ENCODE assay signal across 15 cellular contexts in the genomic region with DNA sequence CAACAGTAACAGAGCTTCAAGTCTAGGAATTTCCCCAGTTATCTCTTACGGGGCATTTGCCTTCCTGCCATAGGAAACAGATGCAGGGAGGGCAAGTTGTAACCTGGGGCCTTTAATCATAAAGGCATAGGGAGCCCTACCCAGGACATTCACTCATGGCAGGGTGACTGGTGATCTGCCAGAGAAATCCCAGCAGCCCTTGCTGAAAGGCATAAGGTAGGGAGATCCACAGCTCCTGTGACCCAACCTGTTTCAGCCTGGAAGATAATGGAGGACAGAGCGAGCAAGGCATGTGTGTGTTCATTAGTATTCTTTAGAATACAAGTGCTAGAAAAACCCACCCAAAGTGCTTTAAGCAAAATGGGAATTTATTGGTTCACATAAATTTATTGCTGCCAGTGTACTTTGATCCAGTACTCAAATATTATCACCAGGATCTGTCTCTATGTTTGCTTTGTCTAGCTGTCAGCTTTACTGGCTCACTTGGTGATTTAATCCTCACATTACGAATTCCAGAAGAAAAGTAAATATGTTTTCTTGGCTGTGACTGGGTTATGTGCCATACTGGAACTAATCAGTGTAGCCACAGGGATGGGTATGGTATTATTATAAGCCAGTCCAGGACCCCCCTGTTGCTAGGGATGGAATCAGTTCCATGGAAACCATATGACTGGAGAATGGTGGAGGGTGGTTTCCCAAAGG. TPM values are rescaled to one million over a fixed set of nuclear protein-coding genes. Genes with fewer than 3 reads are reported as not detected.
A peak's percentile ranks its signal among the peaks of the same experiment; 100 is the strongest.
DNase-seq lines count a peak whose midpoint lies in the region; ATAC-seq, FAIRE-seq and TF ChIP-seq lines count a peak whose summit lies in the region.
"Had no signal": no experiment of that assay in that cellular context is flagged by ENCODE, and none has a peak within 500 bp of the region (broad histone marks: within the 10 kb centered on the region; RNA-seq: fewer than 3 reads in every experiment).

No MANE protein-coding gene starts in this region.

- CTCF ChIA-PET in RWPE1 (lab: Yijun Ruan, JAX), result interaction anchor here (0.6 kb wide), 1 partner anchor 76 kb away, joined by 3 read pairs; no protein-coding TSS in a partner anchor
- CTCF ChIA-PET in activated CD8-positive, alpha-beta memory T cell treated with anti-CD3 and anti-CD28 coated beads, Interleukin-2, amount 10 ng/mL, durations not matched to agents 7 days and 5 days (lab: Charles Lee), result no interaction called here

- no peaks in the 10 kb centered on the region for H3K27me3 Mint-ChIP-seq in GM23338 (ENCODE audit: insufficient read depth, low read depth, poor library complexity)
- H3K27me3 Mint-ChIP-seq in activated CD8-positive, alpha-beta memory T cell treated with anti-CD3 and anti-CD28 coated beads, Interleukin-2, amount 10 ng/mL, durations not matched to agents 7 days and 5 days, result no peaks in the 10 kb centered on the region
- H3K27me3 Mint-ChIP-seq: stimulated activated naive CD8-positive, alpha-beta T cell treated with anti-CD3 and anti-CD28 coated beads, Interleukin-15, Interleukin-2, amounts not matched to agents 100 ng/mL and 50 ng/mL, for 24 hours had no signal

- H3K9me3 Mint-ChIP-seq in GM23338, result no peaks in the 10 kb centered on the region
- H3K9me3 Mint-ChIP-seq in activated CD8-positive, alpha-beta memory T cell treated with anti-CD3 and anti-CD28 coated beads, Interleukin-2, amount 10 ng/mL, durations not matched to agents 7 days and 5 days (ENCODE audit: low read depth), result no peaks in the 10 kb centered on the region
- H3K9me3 Mint-ChIP-seq: activated T-cell treated with anti-CD3 and anti-CD28 coated beads, Interleukin-2, amount 50 U/mL, for 4 hours had no signal

- no peaks in the 10 kb centered on the region for H3K9me2 ChIP-seq in GM23338 (ENCODE audit: insufficient read depth)

- H3K79me2 ChIP-seq in GM23338 (replicated peaks; ENCODE audit: insufficient read depth) (no peaks in the 10 kb centered on the region), keratinocyte (ENCODE audit: control insufficient read depth, insufficient read depth, low read length) (no peaks in the 10 kb centered on the region)

- peak overlapping the region; percentile 26 for H3K9ac ChIP-seq in keratinocyte (ENCODE audit: control insufficient read depth, extremely low read depth, insufficient read depth, low read length)

- no peak overlapping the region for H3K4me3 ChIP-seq in GM23338
- H3K4me3 ChIP-seq in keratinocyte (ENCODE audit: control insufficient read depth in 2 of 3, extremely low read depth in 1 of 3, insufficient read depth in 2 of 3, low read depth in 1 of 3, low read length in 3 of 3), result no peak overlapping the region
- H3K4me3 ChIP-seq: heart right ventricle, K562, lung, psoas muscle had no signal

- peak; percentile 92 for FAIRE-seq in keratinocyte (lab: Jason Lieb, UNC)
- FAIRE-seq: K562 had no signal

- H4K20me1 ChIP-seq in GM23338 (replicated peaks; ENCODE audit: insufficient read depth) (no peaks in the 10 kb centered on the region), keratinocyte (ENCODE audit: control insufficient read depth, extremely low read depth, insufficient read depth, low read length) (no peaks in the 10 kb centered on the region)

- no peaks in the 10 kb centered on the region for H3K4me1 Mint-ChIP-seq in GM23338
- H3K4me1 Mint-ChIP-seq in activated CD8-positive, alpha-beta memory T cell treated with anti-CD3 and anti-CD28 coated beads, Interleukin-2, amount 10 ng/mL, durations not matched to agents 7 days and 5 days, result no peaks in the 10 kb centered on the region

- H3K27ac Mint-ChIP-seq in GM23338, result no peak overlapping the region
- H3K27ac Mint-ChIP-seq in activated CD8-positive, alpha-beta memory T cell treated with anti-CD3 and anti-CD28 coated beads, Interleukin-2, amount 10 ng/mL, durations not matched to agents 7 days and 5 days, result no peak overlapping the region
- H3K27ac Mint-ChIP-seq: stimulated activated naive CD8-positive, alpha-beta T cell treated with anti-CD3 and anti-CD28 coated beads, Interleukin-15, Interleukin-2, amounts not matched to agents 100 ng/mL and 50 ng/mL, for 24 hours had no signal

- H3K27ac ChIP-seq in GM23338 (ENCODE audit: low read depth) (no peak overlapping the region), RWPE1 (peak overlapping the region; percentile 64), keratinocyte (ENCODE audit: control insufficient read depth, insufficient read depth, low read length) (peak overlapping the region; percentile 61)
- H3K27ac ChIP-seq: heart right ventricle, psoas muscle had no signal

- H2AFZ ChIP-seq in GM23338 (peak overlapping the region; percentile 32; the same call in 1 of the 2 replicates), keratinocyte (ENCODE audit: control insufficient read depth, low read length) (peak overlapping the region; percentile 66)

- DNase-seq in A172 (ENCODE audit: low spot score) (peak; percentile 27), GM23338 (ENCODE audit: low spot score) (no peak), RWPE1 (ENCODE audit: low spot score) (no peak), keratinocyte (ENCODE audit: low read depth, low spot score) (peak; percentile 49), HuH-7.5 (ENCODE audit: low spot score) (no peak), NOMO-1 treated with dmso at 0.1 percent for 144 hours (lab: John Stamatoyannopoulos, UW; ENCODE audit: unreplicated experiment) (no peak)
- DNase-seq in activated CD8-positive, alpha-beta memory T cell treated with anti-CD3 and anti-CD28 coated beads, Interleukin-2, amount 10 ng/mL, durations not matched to agents 7 days and 5 days, result no peak
- DNase-seq in activated effector memory CD4-positive, alpha-beta T cell treated with anti-CD3 and anti-CD28 coated beads, Interleukin-2, amount 50 U/mL, for 16 hours, result no peak
- DNase-seq: activated T-cell treated with anti-CD3 and anti-CD28 coated beads, Interleukin-2, amount 50 U/mL, for 4 hours; BE2C; heart right ventricle; psoas muscle had no signal

- POLR2A ChIA-PET in RWPE1 (lab: Yijun Ruan, JAX; ENCODE audit: low non-redundant PET), result no interaction called here

- no peak for TF ChIP-seq CTCF in GM23338 (conservative IDR thresholded peaks at IDR 0.05; ENCODE audit: low read depth in 2 of 2)
- TF ChIP-seq CTCF in RWPE1 (conservative IDR thresholded peaks at IDR 0.05; ENCODE audit: low read depth), result no peak
- no peak for TF ChIP-seq CTCF in keratinocyte (optimal IDR thresholded peaks at IDR 0.05 in 1 of 3, IDR thresholded peaks at IDR 0.05 in 1 of 3, conservative IDR thresholded peaks at IDR 0.05 in 1 of 3; ENCODE audit: extremely low read depth in 1 of 3, insufficient read depth in 2 of 3, low read length in 3 of 3)

- no peaks in the 10 kb centered on the region for H3K36me3 Mint-ChIP-seq in GM23338 (ENCODE audit: low read depth)
- no peaks in the 10 kb centered on the region for H3K36me3 Mint-ChIP-seq in activated CD8-positive, alpha-beta memory T cell treated with anti-CD3 and anti-CD28 coated beads, Interleukin-2, amount 10 ng/mL, durations not matched to agents 7 days and 5 days

- H3K36me3 ChIP-seq in GM23338 (ENCODE audit: insufficient read depth) (no peaks in the 10 kb centered on the region), keratinocyte (ENCODE audit: control insufficient read depth in 2 of 2, extremely low read depth in 1 of 2, insufficient read depth in 2 of 2, low read length in 2 of 2) (no peaks in the 10 kb centered on the region)
- H3K36me3 ChIP-seq: BE2C, heart right ventricle had no signal

- H3K4me1 ChIP-seq in GM23338 (ENCODE audit: insufficient read depth) (no peaks in the 10 kb centered on the region), keratinocyte (ENCODE audit: control insufficient read depth, extremely low read depth, insufficient read depth, low read length) (peaks cover 31% of the 10 kb centered on the region)

- no peaks in the 10 kb centered on the region for H3K9me1 ChIP-seq in keratinocyte (ENCODE audit: control insufficient read depth, extremely low read depth, insufficient read depth, low read length)

- H3K27me3 ChIP-seq in GM23338 (ENCODE audit: insufficient read depth) (no peaks in the 10 kb centered on the region), keratinocyte (ENCODE audit: control insufficient read depth, extremely low read depth, insufficient read depth, low read length) (no peaks in the 10 kb centered on the region)
- H3K27me3 ChIP-seq: BE2C, heart right ventricle had no signal

- no peak overlapping the region for H3K4me3 Mint-ChIP-seq in GM23338
- H3K4me3 Mint-ChIP-seq in activated CD8-positive, alpha-beta memory T cell treated with anti-CD3 and anti-CD28 coated beads, Interleukin-2, amount 10 ng/mL, durations not matched to agents 7 days and 5 days, result no peak overlapping the region
- H3K4me3 Mint-ChIP-seq: activated T-cell treated with anti-CD3 and anti-CD28 coated beads, Interleukin-2, amount 50 U/mL, for 4 hours; stimulated activated naive CD8-positive, alpha-beta T cell treated with anti-CD3 and anti-CD28 coated beads, Interleukin-15, Interleukin-2, amounts not matched to agents 100 ng/mL and 50 ng/mL, for 24 hours had no signal

- H3F3A ChIP-seq in GM23338 (replicated peaks; ENCODE audit: low read depth), result no peaks in the 10 kb centered on the region

- dilution Hi-C loops in keratinocyte (cut with MboI; ENCODE audit: extremely low pct_ligation_motif_present, low sequenced_read_pairs), result no loop called here

- ATAC-seq in GM23338, result no peak
- no peak for ATAC-seq in activated CD8-positive, alpha-beta memory T cell treated with anti-CD3 and anti-CD28 coated beads, Interleukin-2, amount 10 ng/mL, durations not matched to agents 7 days and 5 days
- ATAC-seq: activated T-cell treated with anti-CD3 and anti-CD28 coated beads, Interleukin-2, amount 50 U/mL, for 4 hours; heart right ventricle; K562; psoas muscle had no signal

- no peaks in the 10 kb centered on the region for H3K9me3 ChIP-seq in keratinocyte (ENCODE audit: control insufficient read depth, low read depth, low read length)
- H3K9me3 ChIP-seq: BE2C, heart right ventricle, psoas muscle had no signal

- no peak overlapping the region for H3K4me2 ChIP-seq in GM23338
- H3K4me2 ChIP-seq in keratinocyte (ENCODE audit: control insufficient read depth, extremely low read depth, insufficient read depth, low read depth, low read length), result peak overlapping the region; percentile 41

TF ChIP-seq in GM23338, 12 proteins besides CTCF, POLR2A, EP300 and RAD21:
- no peak for TF ChIP-seq JUNB (IDR thresholded peaks at IDR 0.05; ENCODE audit: unreplicated experiment)

RNA-seq across cellular contexts. Expression of gene AKAP6, which starts 21.1 kb away (rescaled TPM):
- 7.1 and 11.3 TPM in 2 replicates for total RNA-seq in A172 (2014; rRNA removed; shearing (Covaris generic))
- 0.38 and 0.43 TPM in 2 replicates for total RNA-seq in GM23338 (2014; rRNA removed; shearing (Covaris generic))
- polyA plus RNA-seq in GM23338 (2016; fragmentation: Nextera tagmentation; extraction: Ambion mirVana), result 0.16 and 0.42 TPM in 2 replicates
- polyA plus RNA-seq in keratinocyte, result 1.3 to 2.6 TPM (median 2.0 TPM) in 3 replicates
- polyA plus RNA-seq in keratinocyte (2011; ENCODE audit: low read depth), result 2.0 TPM
- polyA plus RNA-seq in keratinocyte (2011; cell fraction: cytosol; rRNA removed), result 1.6 and 2.4 TPM in 2 replicates
- 4.0 and 4.2 TPM in 2 replicates for polyA plus RNA-seq in keratinocyte (2011; cell fraction: nucleus; rRNA removed)
- polyA plus RNA-seq in keratinocyte (2012; ENCODE audit: low replicate concordance), result 0.78 and 1.7 TPM in 2 replicates
- polyA minus RNA-seq in keratinocyte, result 2.3 to 13.4 TPM (median 11.1 TPM) in 3 replicates
- polyA minus RNA-seq in keratinocyte (2011; cell fraction: cytosol; rRNA and poly(A)+ RNA removed), result 2.5 TPM
- 13.6 and 23.6 TPM in 2 replicates for polyA minus RNA-seq in keratinocyte (2011; cell fraction: nucleus; rRNA and poly(A)+ RNA removed)
- total RNA-seq in activated CD8-positive, alpha-beta memory T cell treated with anti-CD3 and anti-CD28 coated beads, Interleukin-2, amount 10 ng/mL, durations not matched to agents 7 days and 5 days, result under 1 TPM; 0.82 to 0.85 TPM

Comparison
In these comparisons a context has a peak if more than half of its experiments do, and no peak if none do; other contexts are left out.
1. DNase-seq: peak in A172 (single experiment) and keratinocyte (single experiment); none in GM23338 (single experiment), RWPE1 (single experiment), HuH-7.5 (single experiment), NOMO-1 treated with dmso at 0.1 percent for 144 hours (single experiment), activated CD8-positive, alpha-beta memory T cell treated with anti-CD3 and anti-CD28 coated beads, Interleukin-2, amount 10 ng/mL, durations not matched to agents 7 days and 5 days (single experiment) and activated effector memory CD4-positive, alpha-beta T cell treated with anti-CD3 and anti-CD28 coated beads, Interleukin-2, amount 50 U/mL, for 16 hours (single experiment).